26 cellular contexts compared by ENCODE assay signal in genomic region chr17:51612692-51613091, GRCh38.
A peak's percentile ranks its signal among the peaks of the same experiment; 100 is the strongest.
DNase-seq lines count a peak whose midpoint lies in the region; TF ChIP-seq lines count a peak whose summit lies in the region.
"Had no signal": no experiment of that assay in that cellular context is flagged by ENCODE, and none has a peak within 500 bp of the region (broad histone marks: within the 10 kb centered on the region; RNA-seq: fewer than 3 reads in every experiment).

No MANE protein-coding gene starts in this region.

- peak; percentile 68 for DNase-seq in DMS53 (lab: John Stamatoyannopoulos, UW)
- DNase-seq in DMS53 treated with DMSO at 0.1 percent for 48 hours (lab: John Stamatoyannopoulos, UW; ENCODE audit: unreplicated experiment), result no peak
- peak; percentile 2 for DNase-seq in NAMALWA (ENCODE audit: low spot score)
- DNase-seq in islet precursor cell, result peak; percentile 70
- no peak for DNase-seq in DMS 273 (lab: John Stamatoyannopoulos, UW; ENCODE audit: unreplicated experiment)
- DNase-seq in CD8-positive, alpha-beta memory T cell, result no peak
- DNase-seq in GM10248 (ENCODE audit: extremely low spot score), result no peak
- DNase-seq: ACHN; BE2C; DMS79 treated with DMSO at 0.1 percent for 48 hours; GF-D8; Kasumi-1; NCI-H1048; NCI-H1417; NCI-H1694; NCI-H2029 treated with DMSO at 0.1 percent for 48 hours; NCI-H446 treated with DMSO at 0.1 percent for 48 hours; NCI-H526; NCI-H82; NK-92 treated with Interleukin-12 subunit alpha and Interleukin-12 subunit beta, amount 100 ng/mL, for 24 hours; PC-9; SHP77 had no signal

- H3K4me3 ChIP-seq in CD8-positive, alpha-beta memory T cell (ENCODE audit: low read length), result no peak overlapping the region
- H3K4me3 ChIP-seq: K562, PC-9 had no signal

- H3K9me3 Mint-ChIP-seq in CD8-positive, alpha-beta memory T cell, result no peaks in the 10 kb centered on the region

- H3K4me3 Mint-ChIP-seq in CD8-positive, alpha-beta memory T cell, result no peak overlapping the region
- H3K4me3 Mint-ChIP-seq: CD14-positive monocyte had no signal

- H3K4me1 Mint-ChIP-seq in CD8-positive, alpha-beta memory T cell, result no peaks in the 10 kb centered on the region
- H3K4me1 Mint-ChIP-seq: CD14-positive monocyte had no signal

- H3K27ac Mint-ChIP-seq in CD8-positive, alpha-beta memory T cell, result no peak overlapping the region
- H3K27ac Mint-ChIP-seq: CD14-positive monocyte had no signal

- POLR2A ChIA-PET in CD8-positive, alpha-beta memory T cell (lab: Charles Lee), result no interaction called here
- POLR2A ChIA-PET in GM10248 (lab: Yijun Ruan, JAX), result no interaction called here

- H3K4me1 ChIP-seq in CD8-positive, alpha-beta memory T cell (ENCODE audit: insufficient read depth, low read length), result no peaks in the 10 kb centered on the region

- no peaks in the 10 kb centered on the region for H3K9me3 ChIP-seq in CD8-positive, alpha-beta memory T cell (ENCODE audit: low read length)
- H3K9me3 ChIP-seq: BE2C had no signal

- H3K27me3 ChIP-seq in CD8-positive, alpha-beta memory T cell (ENCODE audit: insufficient read depth, low read length, poor library complexity, severe bottlenecking), result no peaks in the 10 kb centered on the region
- H3K27me3 ChIP-seq: BE2C had no signal

- H3K36me3 ChIP-seq in CD8-positive, alpha-beta memory T cell (ENCODE audit: insufficient read depth, low read length), result no peaks in the 10 kb centered on the region
- H3K36me3 ChIP-seq: BE2C had no signal

- no peak for TF ChIP-seq CTCF in GM10248 (IDR thresholded peaks at IDR 0.05; ENCODE audit: control extremely low read depth, extremely low read depth, low read depth, missing control alignments)

- peaks cover 6 to 15% of the 10 kb centered on the region in 2 donors for H3K27me3 Mint-ChIP-seq in CD8-positive, alpha-beta memory T cell

- no peak overlapping the region for H3K27ac ChIP-seq in CD8-positive, alpha-beta memory T cell (ENCODE audit: low read depth, low read length)
- H3K27ac ChIP-seq: 22Rv1, PC-9, RWPE1 had no signal

- no peaks in the 10 kb centered on the region for H3K36me3 Mint-ChIP-seq in CD8-positive, alpha-beta memory T cell
- H3K36me3 Mint-ChIP-seq: CD14-positive monocyte had no signal

- CTCF ChIA-PET in CD8-positive, alpha-beta memory T cell (lab: Charles Lee), result no interaction called here
- CTCF ChIA-PET in GM10248 (lab: Yijun Ruan, JAX), result no interaction called here

Comparison
In these comparisons a context has a peak if more than half of its experiments do, and no peak if none do; other contexts are left out.
1. DNase-seq: peak in DMS53 (single experiment), NAMALWA (single experiment) and islet precursor cell (single experiment); none in DMS53 treated with DMSO at 0.1 percent for 48 hours (single experiment), DMS 273 (single experiment), CD8-positive, alpha-beta memory T cell (0 of 5) and GM10248 (single experiment).